9 cellular contexts compared by ENCODE assay signal in genomic region chr1:75616436-75617433, GRCh38. TPM values are rescaled to one million over a fixed set of nuclear protein-coding genes. Genes with fewer than 3 reads are reported as not detected.
DNase-seq lines count a peak whose midpoint lies in the region; ATAC-seq and TF ChIP-seq lines count a peak whose summit lies in the region.
"Had no signal": no experiment of that assay in that cellular context is flagged by ENCODE, and none has a peak within 500 bp of the region (broad histone marks: within the 10 kb centered on the region; RNA-seq: fewer than 3 reads in every experiment).

No MANE protein-coding gene starts in this region.

- H3K9me3 ChIP-seq in left lung (no peaks in the 10 kb centered on the region), tibial nerve (no peaks in the 10 kb centered on the region)

- H3K4me3 Mint-ChIP-seq in activated T-cell treated with anti-CD3 and anti-CD28 coated beads, Interleukin-2, amount 50 U/mL, for 4 hours: peak overlapping the region; percentile 40

- H3K27ac ChIP-seq in brain microvascular endothelial cell (no peak overlapping the region), left lung (no peak overlapping the region), tibial nerve (no peak overlapping the region)

- no peak for TF ChIP-seq CTCF in brain microvascular endothelial cell (IDR thresholded peaks at IDR 0.05; ENCODE audit: low read depth, low read length, missing control alignments)
- TF ChIP-seq CTCF in left lung (IDR thresholded peaks at IDR 0.05): no peak
- TF ChIP-seq CTCF in tibial nerve (IDR thresholded peaks at IDR 0.05): no peak

- peak overlapping the region; percentile 32 for H3K4me3 ChIP-seq in brain microvascular endothelial cell (ENCODE audit: low read depth, low read length)
- H3K4me3 ChIP-seq in left lung: peak overlapping the region in 1 of 2 donors; percentile 26
- peak overlapping the region; percentile 21 to 53 (median 34) for H3K4me3 ChIP-seq in tibial nerve

- H3K4me1 ChIP-seq in left lung (peaks cover 9 to 19% of the 10 kb centered on the region in 2 donors), tibial nerve (peaks cover 0 to 28% (median 14%) of the 10 kb centered on the region in 4 donors)

- no peaks in the 10 kb centered on the region for H3K36me3 ChIP-seq in brain microvascular endothelial cell (replicated peaks)
- H3K36me3 ChIP-seq in left lung: no peaks in the 10 kb centered on the region
- H3K36me3 ChIP-seq in tibial nerve: no peaks in the 10 kb centered on the region

- TF ChIP-seq EP300 in tibial nerve (IDR thresholded peaks at IDR 0.05): no peak

- H3K4me1 Mint-ChIP-seq in activated T-cell treated with anti-CD3 and anti-CD28 coated beads, Interleukin-2, amount 50 U/mL, for 4 hours (ENCODE audit: low read depth): peaks cover 19% of the 10 kb centered on the region

- H3K36me3 Mint-ChIP-seq in activated T-cell treated with anti-CD3 and anti-CD28 coated beads, Interleukin-2, amount 50 U/mL, for 4 hours (ENCODE audit: insufficient read depth): no peaks in the 10 kb centered on the region

- DNase-seq in activated T-cell treated with anti-CD3 and anti-CD28 coated beads, Interleukin-2, amount 50 U/mL, for 4 hours: no peak
- DNase-seq in activated T-cell treated with anti-CD3 and anti-CD28 coated beads for 4 hours (no peak), brain microvascular endothelial cell (peak; percentile 34), left lung (peak in 1 of 2 donors; percentile 73), tibial nerve (ENCODE audit: low spot score in 2 of 2) (no peak), NCI-H1417 treated with DMSO at 0.1 percent for 48 hours (lab: John Stamatoyannopoulos, UW) (no peak), NK-92 (lab: John Stamatoyannopoulos, UW; ENCODE audit: unreplicated experiment) (no peak), germinal center (ENCODE audit: low spot score) (no peak)
- DNase-seq: GF-D8 had no signal

- in situ Hi-C loops in brain microvascular endothelial cell (cut with HindIII; ENCODE audit: low pct_ligation_motif_present, low sequenced_read_pairs): no loop called here

- H3K9me3 Mint-ChIP-seq in activated T-cell treated with anti-CD3 and anti-CD28 coated beads, Interleukin-2, amount 50 U/mL, for 4 hours: no peaks in the 10 kb centered on the region

- 6 to 8% methylated on average over 36 to 38 of the region's 39 CpGs for WGBS in tibial nerve, 2 donors

- no peak for ATAC-seq in activated T-cell treated with anti-CD3 and anti-CD28 coated beads, Interleukin-2, amount 50 U/mL, for 4 hours
- ATAC-seq in left lung: peak; percentile 45

- intact Hi-C loops in left lung (cut with DNase I): no loop called here

- no peak for TF ChIP-seq POLR2A in tibial nerve (IDR thresholded peaks at IDR 0.05)

- H3K27me3 Mint-ChIP-seq in activated T-cell treated with anti-CD3 and anti-CD28 coated beads, Interleukin-2, amount 50 U/mL, for 4 hours (ENCODE audit: low read depth): peaks cover 67% of the 10 kb centered on the region

- H3K27me3 ChIP-seq in brain microvascular endothelial cell (replicated peaks) (peaks cover 31% of the 10 kb centered on the region), left lung (peaks cover 36 to 85% of the 10 kb centered on the region in 2 donors), tibial nerve (peaks cover 0 to 52% of the 10 kb centered on the region in 2 donors)

RNA-seq across cellular contexts. Expression of gene SLC44A5, which starts 5.8 kb away (rescaled TPM):
- total RNA-seq in activated T-cell treated with anti-CD3 and anti-CD28 coated beads, Interleukin-2, amount 50 U/mL, for 4 hours: under 1 TPM in 1 of 3 donors, not detected in 2; 0.16 TPM
- total RNA-seq in left lung (under 1 TPM; 0.09 to 0.16 TPM), tibial nerve (under 1 TPM in 1 of 4 donors, not detected in 3; 0.21 TPM)
